In the genomic region with DNA sequence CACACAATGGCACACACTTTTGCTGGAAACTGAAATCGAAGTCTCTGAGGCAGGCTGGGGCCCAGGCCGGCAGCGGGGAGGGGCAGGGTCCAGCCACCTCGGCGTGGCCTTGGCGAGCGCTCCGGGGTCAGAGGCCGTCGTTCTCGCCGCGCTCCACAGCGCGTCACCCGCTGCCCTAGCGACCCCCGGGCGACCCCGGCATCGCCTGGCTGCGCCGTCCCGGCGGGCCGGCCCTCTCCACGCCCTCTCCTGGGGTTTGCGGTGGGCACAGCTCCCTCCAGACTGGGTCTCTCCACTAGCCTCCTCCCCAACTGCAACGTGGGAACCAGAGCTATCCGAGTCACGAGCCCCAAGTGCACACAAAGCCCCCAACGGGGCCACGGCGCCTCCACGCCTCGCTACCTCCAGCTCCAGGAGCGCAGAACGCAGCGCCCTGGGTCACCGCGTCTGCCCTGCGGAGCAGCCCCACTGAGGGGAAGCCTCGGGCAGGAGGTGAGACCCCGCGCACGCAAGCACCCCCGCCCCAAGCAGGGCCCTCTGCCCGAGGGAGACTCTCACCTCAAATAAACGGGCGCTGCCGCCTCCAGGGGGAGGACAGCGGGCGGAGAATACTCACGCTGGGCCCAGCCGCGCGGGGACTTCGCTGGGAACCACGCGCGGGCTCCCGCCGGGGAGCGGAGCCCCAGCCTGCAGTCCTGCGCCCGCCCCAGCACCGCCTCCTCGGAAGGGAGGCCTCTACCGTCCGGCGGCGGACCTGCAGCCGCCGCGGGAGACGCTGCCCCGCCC, we compare ENCODE assay signal across 8 cellular contexts.
DNase-seq lines count a peak whose midpoint lies in the region; ATAC-seq and TF ChIP-seq lines count a peak whose summit lies in the region.

No MANE protein-coding gene starts in this region.

- peak; percentile 77 for DNase-seq in Ammon's horn (ENCODE audit: low spot score)
- DNase-seq in NCI-H774 (lab: John Stamatoyannopoulos, UW) = peak; percentile 80
- peak; percentile 29 for DNase-seq in activated CD8-positive, alpha-beta memory T cell treated with anti-CD3 and anti-CD28 coated beads, Interleukin-2, amount 50 U/mL, for 1 hour (ENCODE audit: extremely low read depth)
- peak; percentile 73 for DNase-seq in epithelial cell of esophagus (ENCODE audit: low read depth)
- DNase-seq in stimulated activated CD8-positive, alpha-beta memory T cell treated with anti-CD3 and anti-CD28 coated beads, Interleukin-4, amount 100 ng/mL, for 24 hours (ENCODE audit: low read depth) = peak; percentile 73

- H3K9ac ChIP-seq in mucosa of rectum (ENCODE audit: low read depth in 1 of 2, low read length in 2 of 2) = peak overlapping the region in 1 of 2 donors; percentile 68

- ATAC-seq in GM19043 (IDR thresholded peaks at IDR 0.05; ENCODE audit: low read depth, unreplicated experiment) (peak; percentile 99), HG03342 (IDR thresholded peaks at IDR 0.05; ENCODE audit: unreplicated experiment) (peak; percentile 99)

- no peaks in the 10 kb centered on the region for H3K9me3 ChIP-seq in mucosa of rectum (ENCODE audit: control insufficient read depth in 2 of 2, low read length in 2 of 2)

- no peaks in the 10 kb centered on the region for H3K36me3 ChIP-seq in mucosa of rectum (ENCODE audit: control insufficient read depth in 2 of 2, insufficient read depth in 2 of 2, low read length in 2 of 2)

- H3K4me3 ChIP-seq in epithelial cell of esophagus (ENCODE audit: low read length) (peak overlapping the region; percentile 53), mucosa of rectum (ENCODE audit: low read length in 2 of 2) (peak overlapping the region; percentile 78 to 79)

- peaks cover 5 to 6% of the 10 kb centered on the region in 2 donors for H3K4me1 ChIP-seq in mucosa of rectum (ENCODE audit: control insufficient read depth in 2 of 2, insufficient read depth in 2 of 2, low read length in 2 of 2)

- TF ChIP-seq CTCF in epithelial cell of esophagus (IDR thresholded peaks at IDR 0.05; ENCODE audit: insufficient read depth, low read depth, low read length, missing control alignments) = peak; percentile 34

- peaks cover 8 to 9% of the 10 kb centered on the region in 2 donors for H3K27me3 ChIP-seq in mucosa of rectum (ENCODE audit: control insufficient read depth in 2 of 2, insufficient read depth in 2 of 2, low read length in 2 of 2)

- no peak overlapping the region for H3K27ac ChIP-seq in mucosa of rectum (ENCODE audit: low read depth in 2 of 2, low read length in 2 of 2)

Comparison
In these comparisons a context has a peak if more than half of its experiments do, and no peak if none do; other contexts are left out.
1. DNase-seq: peak in every context shown above with its lines; median percentile 80 in NCI-H774; 77 in Ammon's horn; 73 in epithelial cell of esophagus; 73 in stimulated activated CD8-positive, alpha-beta memory T cell treated with anti-CD3 and anti-CD28 coated beads, Interleukin-4, amount 100 ng/mL, for 24 hours; 29 in activated CD8-positive, alpha-beta memory T cell treated with anti-CD3 and anti-CD28 coated beads, Interleukin-2, amount 50 U/mL, for 1 hour.